ENCODE assay signal across 8 cellular contexts in the genomic region with DNA sequence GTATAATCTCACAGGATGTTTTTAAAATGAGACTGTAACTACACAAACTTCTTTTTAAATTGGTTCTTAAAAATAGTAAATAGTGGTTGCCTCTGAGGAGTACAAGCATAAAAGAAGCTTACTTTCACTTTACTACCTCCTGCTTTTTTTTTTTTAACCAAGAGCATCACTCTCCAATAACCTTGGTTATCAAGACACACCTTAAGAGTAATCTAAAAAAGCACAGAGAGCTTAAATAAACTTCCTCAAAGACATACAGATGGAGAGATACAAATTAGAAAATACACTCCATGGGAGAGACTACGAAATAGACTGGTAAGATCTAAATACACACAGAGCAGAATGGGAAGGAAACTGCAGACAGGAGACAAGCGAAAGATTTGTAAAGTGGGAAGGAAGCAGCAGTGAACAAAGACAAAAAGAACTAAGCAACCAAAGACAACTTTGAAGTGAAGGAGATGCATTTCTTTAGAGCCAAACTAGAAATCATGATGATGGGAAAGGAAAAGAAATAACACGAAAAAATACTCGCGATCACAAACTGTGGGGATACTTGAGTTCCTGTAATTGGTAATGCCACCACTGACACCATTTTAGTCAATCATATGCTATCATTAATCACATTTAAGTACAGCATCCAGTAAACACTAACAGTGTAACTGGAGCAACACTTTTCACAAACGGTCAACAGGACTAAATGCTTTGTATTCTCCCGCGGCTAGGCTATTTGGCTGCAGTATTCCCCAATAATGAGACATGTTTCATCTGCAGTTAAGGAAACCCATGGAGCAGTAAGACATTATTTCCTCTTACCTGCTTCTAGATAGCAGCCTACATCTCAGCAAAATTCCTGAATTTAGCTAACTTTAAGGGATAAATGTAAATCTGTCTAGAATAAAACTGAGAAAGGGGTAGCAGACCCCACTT. TPM values are rescaled to one million over a fixed set of nuclear protein-coding genes. Genes with fewer than 3 reads are reported as not detected.
DNase-seq lines count a peak whose midpoint lies in the region; TF ChIP-seq lines count a peak whose summit lies in the region.

No MANE protein-coding gene starts in this region.

- peaks cover 75% of the 10 kb centered on the region for H3K4me1 Mint-ChIP-seq in activated CD4-positive, alpha-beta memory T cell treated with anti-CD3 and anti-CD28 coated beads for 36 hours (ENCODE audit: low read depth)

- H3K27me3 ChIP-seq in BJ (ENCODE audit: control insufficient read depth, insufficient read depth, low read length): no peaks in the 10 kb centered on the region
- no peaks in the 10 kb centered on the region for H3K27me3 ChIP-seq in spleen (replicated peaks in 1 of 7)

- WGBS in spleen, 5 donors: 5 to 8% (median 7%) methylated on average over 8 of the region's 8 CpGs

- H3K4me3 ChIP-seq in BJ (ENCODE audit: low read depth, low read length) (peak overlapping the region; percentile 20; the same call in 1 of the 2 replicates), spleen (peak overlapping the region in 7 of 8 donors; percentile 4 to 63 (median 31))

- H3K36me3 ChIP-seq in BJ (ENCODE audit: control insufficient read depth, insufficient read depth, low read length) (no peaks in the 10 kb centered on the region), spleen (no peaks in the 10 kb centered on the region)

- no peaks in the 10 kb centered on the region for H3K9me3 ChIP-seq in spleen

- intact Hi-C loops in activated CD4-positive, alpha-beta memory T cell treated with anti-CD3 and anti-CD28 coated beads for 36 hours (cut with micrococcal nuclease): loop anchor here (1.0 to 5.0 kb wide), 2 partner anchors 9 to 430 kb away; partner anchors contain the start of gene SINHCAF
- intact Hi-C loops in spleen (cut with DNase I; ENCODE audit: low total_unique reads): no loop called here

- no peak for TF ChIP-seq CTCF in BJ (IDR thresholded peaks at IDR 0.05; ENCODE audit: insufficient read depth, low read depth, low read length)
- no peak for TF ChIP-seq CTCF in spleen (IDR thresholded peaks at IDR 0.05 in 8 of 11, conservative IDR thresholded peaks at IDR 0.05 in 3 of 11)

- CTCF ChIA-PET in BJ (lab: Yijun Ruan, JAX) (interaction anchor here (0.9 to 1.0 kb wide), 2 partner anchors 16 to 470 kb away, joined by 3 read pairs; no protein-coding TSS in a partner anchor), HEK293T (lab: Yijun Ruan, JAX) (no interaction called here)
- CTCF ChIA-PET in activated CD4-positive, alpha-beta memory T cell treated with anti-CD3 and anti-CD28 coated beads for 36 hours (lab: Charles Lee): interaction anchor here (0.6 to 2.7 kb wide), 2 partner anchors 46 to 730 kb away, joined by 4 to 10 read pairs; no protein-coding TSS in a partner anchor

- DNase-seq in BJ (ENCODE audit: low read depth) (no peak), HEK293T (ENCODE audit: extremely low spot score) (no peak), hepatic stellate cell (ENCODE audit: low spot score) (peak; percentile 21), spleen (no peak)
- DNase-seq in activated CD4-positive, alpha-beta memory T cell treated with anti-CD3 and anti-CD28 coated beads for 36 hours: no peak
- DNase-seq in stimulated activated CD4-positive, alpha-beta T cell treated with anti-CD3 and anti-CD28 coated beads, Interleukin-4, amount 100 ng/mL, for 4 hours: no peak
- DNase-seq in stimulated activated CD4-positive, alpha-beta T cell treated with anti-CD3 and anti-CD28 coated beads, Interleukin-2, amount 100 ng/mL, for 24 hours: no peak
- DNase-seq in NK-92 treated with Interleukin-12 subunit alpha and Interleukin-12 subunit beta, amount 100 ng/mL, for 24 hours (lab: John Stamatoyannopoulos, UW): no peak

- H3K27me3 Mint-ChIP-seq in activated CD4-positive, alpha-beta memory T cell treated with anti-CD3 and anti-CD28 coated beads for 36 hours: no peaks in the 10 kb centered on the region

- H3K4me3 Mint-ChIP-seq in activated CD4-positive, alpha-beta memory T cell treated with anti-CD3 and anti-CD28 coated beads for 36 hours: peak overlapping the region; percentile 79

- no peak for TF ChIP-seq POLR2A in spleen (IDR thresholded peaks at IDR 0.05)

- no peaks in the 10 kb centered on the region for H3K9me3 Mint-ChIP-seq in activated CD4-positive, alpha-beta memory T cell treated with anti-CD3 and anti-CD28 coated beads for 36 hours

- POLR2A ChIA-PET in BJ (lab: Charles Lee): interaction anchor here (0.6 kb wide), 1 partner anchor 9 kb away, joined by 3 read pairs; no protein-coding TSS in a partner anchor
- POLR2A ChIA-PET in HEK293T (lab: Yijun Ruan, JAX): no interaction called here
- POLR2A ChIA-PET in activated CD4-positive, alpha-beta memory T cell treated with anti-CD3 and anti-CD28 coated beads for 36 hours (lab: Charles Lee): interaction anchor here (1.9 kb wide), 1 partner anchor 9 kb away, joined by 9 read pairs; the partner anchor contains the start of gene SINHCAF

- H3K27ac ChIP-seq in spleen: peak overlapping the region; percentile 31 to 76 (median 70)

- peaks cover 22% of the 10 kb centered on the region for H3K36me3 Mint-ChIP-seq in activated CD4-positive, alpha-beta memory T cell treated with anti-CD3 and anti-CD28 coated beads for 36 hours

- peaks cover 34 to 88% (median 74%) of the 10 kb centered on the region in 6 donors for H3K4me1 ChIP-seq in spleen

- peak overlapping the region; percentile 99 for H3K27ac Mint-ChIP-seq in activated CD4-positive, alpha-beta memory T cell treated with anti-CD3 and anti-CD28 coated beads for 36 hours

TF ChIP-seq in HEK293T, 16 proteins besides CTCF, POLR2A, EP300 and RAD21:
- TF ChIP-seq PKNOX1 (IDR thresholded peaks at IDR 0.05): no peak
- TF ChIP-seq ZNF384 (IDR thresholded peaks at IDR 0.05): 0 out of 2 replicates have a peak, but pooled peaks have one; percentile 17

RNA-seq across cellular contexts. Expression of gene SINHCAF, which starts 8.2 kb away (rescaled TPM):
- polyA plus RNA-seq in BJ (2011; rRNA removed) (6.6 and 11.5 TPM in 2 replicates), spleen (10 to 100 TPM; 28.4 to 37.4 (median 30.9) TPM)
- 4.7 and 4.9 TPM in 2 replicates for polyA minus RNA-seq in BJ (2011; rRNA and poly(A)+ RNA removed)
- total RNA-seq in activated CD4-positive, alpha-beta memory T cell treated with anti-CD3 and anti-CD28 coated beads for 36 hours: 100 to 1,000 TPM; 181 to 186 TPM
- 100 to 1,000 TPM in 1 of 7 donors, 10 to 100 TPM in 6; 43.4 to 121 (median 62.8) TPM for total RNA-seq in spleen
